8 cellular contexts compared by ENCODE assay signal in the genomic region with DNA sequence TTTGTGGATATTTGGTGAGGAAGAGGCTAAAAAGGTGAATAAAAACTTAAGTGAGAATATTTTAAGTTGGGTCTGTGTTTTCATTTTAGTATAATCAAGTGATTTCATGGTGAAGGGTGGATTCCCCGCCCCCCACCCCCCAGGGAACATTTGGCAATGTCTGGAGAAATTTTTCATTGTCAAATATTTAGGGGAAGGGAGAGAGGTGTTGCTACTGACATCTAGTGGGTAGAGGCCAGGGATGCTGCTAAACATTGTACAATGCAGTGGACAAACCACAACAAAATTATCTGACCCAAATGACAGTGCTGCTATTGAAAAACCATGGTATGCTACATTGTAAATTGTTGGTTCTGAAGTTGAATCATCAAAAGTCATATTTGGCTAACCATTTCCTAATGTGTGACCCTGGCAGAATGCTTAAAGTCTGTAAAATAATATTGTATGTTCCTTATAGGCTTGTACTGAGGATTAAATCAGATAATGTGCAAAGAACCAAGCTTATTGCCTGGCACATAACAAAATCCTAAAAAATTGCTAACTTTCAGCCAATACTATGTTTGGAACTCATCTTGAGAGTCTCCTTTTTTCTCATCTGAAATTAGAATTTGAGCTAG. TPM values are rescaled to one million over a fixed set of nuclear protein-coding genes. Genes with fewer than 3 reads are reported as not detected.
DNase-seq lines count a peak whose midpoint lies in the region; ATAC-seq and TF ChIP-seq lines count a peak whose summit lies in the region.

No MANE protein-coding gene starts in this region.

- peaks cover 9% of the 10 kb centered on the region for H3F3A ChIP-seq in DOHH2 (ENCODE audit: control insufficient read depth, insufficient read depth)

- no peaks in the 10 kb centered on the region for H3K9me2 ChIP-seq in DOHH2 (replicated peaks; ENCODE audit: control insufficient read depth, low read length)

- no peak overlapping the region for H3K4me2 ChIP-seq in DOHH2 (ENCODE audit: low read length)

- H3K4me1 ChIP-seq in DOHH2 (ENCODE audit: control insufficient read depth, low read length) (peaks cover 13% of the 10 kb centered on the region), adipocyte (ENCODE audit: control insufficient read depth, insufficient read depth, low read length) (peaks cover 25% of the 10 kb centered on the region)

- 48 to 56% methylated on average over 1 of the region's 1 CpG for WGBS in lower leg skin, 2 donors

- no peak overlapping the region for H3K27ac ChIP-seq in DOHH2 (ENCODE audit: low read depth, low read length)

- DNase-seq in KBM-7: peak; percentile 60
- peak; percentile 79 for DNase-seq in adipocyte (ENCODE audit: low read depth)
- peak; percentile 44 for DNase-seq in myocyte (ENCODE audit: low read depth)
- DNase-seq in lower leg skin (ENCODE audit: low spot score in 2 of 2): no peak
- DNase-seq in putamen (ENCODE audit: low spot score): no peak
- no peak for DNase-seq in islet precursor cell

- TF ChIP-seq POLR2A in lower leg skin (IDR thresholded peaks at IDR 0.05): no peak

- ATAC-seq in GM19467 (IDR thresholded peaks at IDR 0.05; ENCODE audit: unreplicated experiment): no peak

- H3K9ac ChIP-seq in adipocyte (ENCODE audit: low read length): peak overlapping the region; percentile 43

- in situ Hi-C loops in KBM-7 (cut with MboI; ENCODE audit: low pct_unique_long_range_greater_than_20kb, low sequenced_read_pairs): no loop called here

- H3K9me3 ChIP-seq in DOHH2 (ENCODE audit: control insufficient read depth, insufficient read depth, low read length) (no peaks in the 10 kb centered on the region), adipocyte (ENCODE audit: control insufficient read depth, low read length) (no peaks in the 10 kb centered on the region)

- peaks cover 90% of the 10 kb centered on the region for H3K79me2 ChIP-seq in DOHH2 (ENCODE audit: control insufficient read depth, low read length)

- peaks cover 10% of the 10 kb centered on the region; the same call in 1 of the 2 replicates for H4K20me1 ChIP-seq in DOHH2 (ENCODE audit: control insufficient read depth, insufficient read depth, low read depth, low read length)

- intact Hi-C loops in lower leg skin (cut with DNase I; ENCODE audit: low total_unique reads): no loop called here

- peaks cover 85% of the 10 kb centered on the region for H3K36me3 ChIP-seq in DOHH2 (ENCODE audit: control insufficient read depth, low read length)
- H3K36me3 ChIP-seq in adipocyte (ENCODE audit: control insufficient read depth, insufficient read depth, low read length, severe bottlenecking): peaks cover 31% of the 10 kb centered on the region

- TF ChIP-seq CTCF in DOHH2 (IDR thresholded peaks at IDR 0.05; ENCODE audit: low read depth, low read length, poor library complexity, severe bottlenecking) (peak; percentile 61), lower leg skin (IDR thresholded peaks at IDR 0.05) (no peak)

- H3K27me3 ChIP-seq in DOHH2 (ENCODE audit: control insufficient read depth, low read length) (no peaks in the 10 kb centered on the region), adipocyte (replicated peaks; ENCODE audit: control insufficient read depth, insufficient read depth, low read length) (no peaks in the 10 kb centered on the region)

- H3K4me3 ChIP-seq in DOHH2 (ENCODE audit: low read length) (no peak overlapping the region), adipocyte (ENCODE audit: low read length) (peak overlapping the region; percentile 10), lower leg skin (ENCODE audit: low read depth, poor library complexity, severe bottlenecking) (no peak overlapping the region)

RNA-seq across cellular contexts. Expression of a gene that starts 5.6 kb away (rescaled TPM):
- total RNA-seq in myocyte (96.8 and 109 TPM in 2 replicates), lower leg skin (10 to 100 TPM; 21.5 to 31.2 (median 25.9) TPM)
- 40.3 TPM for polyA plus RNA-seq in myocyte (2012)

RNA-seq across cellular contexts. Expression of a gene that starts 22.8 kb away (rescaled TPM):
- total RNA-seq in myocyte: 94.8 and 106 TPM in 2 replicates
- polyA plus RNA-seq in myocyte (2012): 94.9 TPM
- 10 to 100 TPM; 32.4 to 71.7 (median 49.7) TPM for total RNA-seq in lower leg skin

RNA-seq across cellular contexts. Expression of a gene that starts 53.5 kb away (rescaled TPM):
- 19.2 and 19.8 TPM in 2 replicates for total RNA-seq in myocyte
- polyA plus RNA-seq in myocyte (2012): 7.0 TPM
- total RNA-seq in lower leg skin: 10 to 100 TPM in 1 of 4 donors, 1 to 10 TPM in 3; 2.3 to 10.6 (median 5.5) TPM

Comparison
In these comparisons a context has a peak if more than half of its experiments do, and no peak if none do; other contexts are left out.
1. DNase-seq: peak in KBM-7 (single experiment), adipocyte (single experiment) and myocyte (single experiment); none in lower leg skin (0 of 2), putamen (single experiment) and islet precursor cell (single experiment).